ENCODE assay signal across 25 cellular contexts in genomic region chr13:43694265-43694664, GRCh38.
"Had no signal": no experiment of that assay in that cellular context is flagged by ENCODE, and none has a peak within 500 bp of the region (broad histone marks: within the 10 kb centered on the region; RNA-seq: fewer than 3 reads in every experiment).

No MANE protein-coding gene starts in this region.

- H3K4me3 Mint-ChIP-seq: immature natural killer cell; natural killer cell; nephron progenitor cell; stimulated activated naive B cell treated with anti-CD40 and anti-IgM and Interleukin-4, amounts not matched to agents 10 μg/mL and 1 μg/mL and 100 μg/mL, for 72 hours had no signal

- ATAC-seq: left colon; left lung; lower lobe of right lung; natural killer cell; right lobe of liver; stimulated activated naive B cell treated with anti-CD40 and anti-IgM and Interleukin-4, amounts not matched to agents 10 μg/mL and 1 μg/mL and 100 μg/mL, for 72 hours; stimulated activated naive CD8-positive, alpha-beta T cell treated with anti-CD3 and anti-CD28 coated beads, Interleukin-15, Interleukin-2, amounts not matched to agents 100 U/mL and 50 U/mL, for 24 hours had no signal

- H3K27ac Mint-ChIP-seq: immature natural killer cell; natural killer cell; nephron progenitor cell; progenitor cell of endocrine pancreas; stimulated activated naive B cell treated with anti-CD40 and anti-IgM and Interleukin-4, amounts not matched to agents 10 μg/mL and 1 μg/mL and 100 μg/mL, for 72 hours had no signal

- DNase-seq: hippocampal formation; immature natural killer cell; kidney; left colon; left lung; lower lobe of right lung; mammary epithelial cell; mesenchymal stem cell; natural killer cell; nephron progenitor cell; ovary; right lobe of liver; stimulated activated CD4-positive, alpha-beta T cell treated with anti-CD3 and anti-CD28 coated beads, Interleukin-2, amount 100 ng/mL, for 24 hours; stimulated activated CD4-positive, alpha-beta T cell treated with anti-CD3 and anti-CD28 coated beads, Interleukin-4, amount 100 ng/mL, for 1 hour; stimulated activated naive B cell treated with anti-CD40 and anti-IgM and Interleukin-4, amounts not matched to agents 10 μg/mL and 1 μg/mL and 100 μg/mL, for 72 hours; stimulated activated naive CD8-positive, alpha-beta T cell treated with anti-CD3 and anti-CD28 coated beads, Interleukin-15, Interleukin-2, amounts not matched to agents 100 U/mL and 50 U/mL, for 24 hours; stomach; testis; thyroid gland; transverse colon; upper lobe of left lung had no signal

- H3K9me3 Mint-ChIP-seq: immature natural killer cell; nephron progenitor cell; stimulated activated naive B cell treated with anti-CD40 and anti-IgM and Interleukin-4, amounts not matched to agents 10 μg/mL and 1 μg/mL and 100 μg/mL, for 72 hours had no signal

- H3K27ac ChIP-seq: left lung, lower lobe of right lung, ovary, right atrium auricular region, right lobe of liver, stomach, testis, thyroid gland, transverse colon, upper lobe of left lung, vagina had no signal

- H3K4me1 Mint-ChIP-seq: immature natural killer cell, natural killer cell, nephron progenitor cell had no signal

- H3K4me3 ChIP-seq: left lung, lower lobe of right lung, ovary, right atrium auricular region, right lobe of liver, smooth muscle cell, stomach, testis, thyroid gland, transverse colon, upper lobe of left lung, vagina had no signal

- H3K36me3 Mint-ChIP-seq: immature natural killer cell; natural killer cell; stimulated activated naive B cell treated with anti-CD40 and anti-IgM and Interleukin-4, amounts not matched to agents 10 μg/mL and 1 μg/mL and 100 μg/mL, for 72 hours had no signal

- H3K9me3 ChIP-seq: left lung, lower lobe of right lung, ovary, right atrium auricular region, right lobe of liver, stomach, testis, thyroid gland, transverse colon, upper lobe of left lung, vagina had no signal

- H3K4me1 ChIP-seq: left lung, lower lobe of right lung, right lobe of liver, testis, thyroid gland, upper lobe of left lung, vagina had no signal

- H3K36me3 ChIP-seq: left lung, lower lobe of right lung, ovary, right atrium auricular region, right lobe of liver, stomach, thyroid gland, transverse colon, upper lobe of left lung, vagina had no signal
